ENCODE assay signal across 20 cellular contexts in the genomic region with DNA sequence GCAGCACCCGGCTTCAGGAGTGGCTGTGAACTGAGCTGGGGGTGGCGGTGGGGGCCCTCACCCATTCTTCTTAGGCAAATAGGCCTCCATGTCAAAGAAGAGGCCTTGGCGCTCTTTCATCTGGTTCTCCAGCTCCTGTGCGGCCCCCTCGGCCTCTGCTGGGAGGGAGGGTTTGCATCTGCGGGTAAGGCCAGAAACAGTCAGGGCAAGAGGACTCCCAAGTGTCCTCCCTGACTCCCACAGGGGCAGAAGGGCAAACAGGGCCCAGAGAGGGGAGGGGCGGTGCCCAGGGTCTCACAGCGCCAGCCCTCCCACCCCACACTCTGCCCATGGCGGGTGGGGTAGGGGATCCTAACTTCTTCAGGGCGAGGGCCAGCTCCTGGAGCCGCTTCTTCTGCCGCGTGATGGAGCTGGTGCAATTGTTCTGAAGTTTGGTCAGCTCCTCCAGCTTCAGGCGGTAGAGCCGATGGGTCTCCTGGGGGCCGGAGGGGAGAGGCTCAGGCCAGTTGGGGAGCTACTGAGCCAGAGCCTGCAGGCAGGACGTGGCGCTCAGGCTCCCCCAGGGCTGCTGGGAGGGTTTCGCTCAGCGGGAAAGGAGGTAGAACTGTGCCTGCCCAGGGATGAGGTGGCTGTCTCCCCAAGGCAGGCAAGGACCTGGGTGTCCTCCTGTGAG. TPM values are rescaled to one million over a fixed set of nuclear protein-coding genes. Genes with fewer than 3 reads are reported as not detected.
DNase-seq lines count a peak whose midpoint lies in the region; ATAC-seq and TF ChIP-seq lines count a peak whose summit lies in the region.
"Had no signal": no experiment of that assay in that cellular context is flagged by ENCODE, and none has a peak within 500 bp of the region (broad histone marks: within the 10 kb centered on the region; RNA-seq: fewer than 3 reads in every experiment).

No MANE protein-coding gene starts in this region.

- no peak overlapping the region for H3K27ac Mint-ChIP-seq in GM23338
- H3K27ac Mint-ChIP-seq: activated naive CD4-positive, alpha-beta T cell treated with anti-CD3 and anti-CD28 coated beads for 36 hours had no signal

- H3K27ac ChIP-seq in left ventricle myocardium inferior (replicated peaks) (peak overlapping the region; percentile 99), psoas muscle (peak overlapping the region; percentile 58), GM23338 (ENCODE audit: low read depth) (no peak overlapping the region)
- H3K27ac ChIP-seq: BLaER1 treated with 17β-estradiol and CSF1 and Interleukin-3, amounts not matched to agents 10 nM and 100 nM; PC-9 had no signal

- H3K36me3 Mint-ChIP-seq in GM23338 (ENCODE audit: low read depth): peaks cover 14% of the 10 kb centered on the region

- intact Hi-C loops in cardiac septum (cut with DNase I): no loop called here
- intact Hi-C loops in Right ventricle myocardium inferior (cut with DNase I): loop anchor here (5.0 to 10.0 kb wide), 2 partner anchors 55 to 117 kb away; partner anchors contain the start of genes MDH2, RHBDD2 and STYXL1
- intact Hi-C loops in left ventricle myocardium inferior (cut with micrococcal nuclease): no loop called here
- intact Hi-C loops in psoas muscle (cut with DNase I): no loop called here

- H3K36me3 ChIP-seq in left ventricle myocardium inferior (peaks cover 15% of the 10 kb centered on the region), psoas muscle (ENCODE audit: insufficient read depth in 1 of 2, low read depth in 1 of 2) (peaks cover 2 to 25% of the 10 kb centered on the region in 2 donors), GM23338 (ENCODE audit: insufficient read depth) (no peaks in the 10 kb centered on the region)
- H3K36me3 ChIP-seq: colonic mucosa had no signal

- peaks cover 24% of the 10 kb centered on the region for H3K27me3 Mint-ChIP-seq in GM23338 (ENCODE audit: insufficient read depth, low read depth, poor library complexity)
- H3K27me3 Mint-ChIP-seq: activated T-cell treated with anti-CD3 and anti-CD28 coated beads, Interleukin-2, amount 50 U/mL, for 24 hours had no signal

- no peak overlapping the region for H3K4me2 ChIP-seq in GM23338

- no peak overlapping the region for H3K4me3 ChIP-seq in left ventricle myocardium inferior
- no peak overlapping the region for H3K4me3 ChIP-seq in psoas muscle
- H3K4me3 ChIP-seq in GM23338: no peak overlapping the region
- H3K4me3 ChIP-seq: A549, colonic mucosa, PC-9 had no signal

- no peaks in the 10 kb centered on the region for H3K9me3 Mint-ChIP-seq in GM23338
- H3K9me3 Mint-ChIP-seq: activated naive CD4-positive, alpha-beta T cell treated with anti-CD3 and anti-CD28 coated beads for 36 hours; activated T-cell treated with anti-CD3 and anti-CD28 coated beads, Interleukin-2, amount 50 U/mL, for 24 hours had no signal

- H3K4me1 ChIP-seq in left ventricle myocardium inferior (peaks cover 64% of the 10 kb centered on the region), psoas muscle (peaks cover 33% of the 10 kb centered on the region), GM23338 (ENCODE audit: insufficient read depth) (peaks cover 11% of the 10 kb centered on the region)
- H3K4me1 ChIP-seq: colonic mucosa had no signal

- DNase-seq in cardiac septum (ENCODE audit: low spot score) (peak; percentile 76), Right ventricle myocardium inferior (ENCODE audit: missing footprints) (no peak), left ventricle myocardium inferior (no peak), psoas muscle (peak in 1 of 2 donors; percentile 79), GM23338 (ENCODE audit: low spot score) (no peak), NCI-H748 (lab: John Stamatoyannopoulos, UW; ENCODE audit: unreplicated experiment) (no peak), NCI-H524 treated with DMSO at 0.1 percent for 48 hours (lab: John Stamatoyannopoulos, UW) (no peak)
- DNase-seq: activated CD4-positive, alpha-beta T cell treated with anti-CD3 and anti-CD28 coated beads, Interleukin-2, amount 50 U/mL, for 4 hours; activated naive CD4-positive, alpha-beta T cell treated with anti-CD3 and anti-CD28 coated beads for 36 hours; activated T-cell treated with anti-CD3 and anti-CD28 coated beads, Interleukin-2, amount 50 U/mL, for 24 hours; colonic mucosa; foreskin fibroblast; NCI-H1417; NCI-H748 treated with DMSO at 0.1 percent for 48 hours; PC-9; stimulated activated CD4-positive, alpha-beta T cell treated with anti-CD3 and anti-CD28 coated beads, Interleukin-4, amount 100 ng/mL, for 1 hour; substantia nigra had no signal

- 83 to 85% (median 85%) methylated on average over 20 of the region's 20 CpGs for WGBS in psoas muscle, 3 donors

- no peak overlapping the region for H2AFZ ChIP-seq in GM23338
- H2AFZ ChIP-seq: PC-9 had no signal

- H3K4me1 Mint-ChIP-seq in GM23338: peaks cover 38% of the 10 kb centered on the region

- no peak for ATAC-seq in Right ventricle myocardium inferior
- ATAC-seq in psoas muscle: no peak
- ATAC-seq in GM21390 (IDR thresholded peaks at IDR 0.05; ENCODE audit: unreplicated experiment): no peak
- ATAC-seq in GM23338: no peak
- ATAC-seq: A549 had no signal

- TF ChIP-seq CTCF in left ventricle myocardium inferior (IDR thresholded peaks at IDR 0.05; ENCODE audit: borderline replicate concordance) (no peak), psoas muscle (IDR thresholded peaks at IDR 0.05) (no peak), GM23338 (conservative IDR thresholded peaks at IDR 0.05; ENCODE audit: low read depth in 2 of 2) (no peak)

- H4K20me1 ChIP-seq in GM23338 (replicated peaks; ENCODE audit: insufficient read depth): no peaks in the 10 kb centered on the region

- H3K27me3 ChIP-seq in left ventricle myocardium inferior (ENCODE audit: low read depth) (no peaks in the 10 kb centered on the region), psoas muscle (ENCODE audit: insufficient read depth in 3 of 3, low read length in 2 of 3) (no peaks in the 10 kb centered on the region), GM23338 (ENCODE audit: insufficient read depth) (no peaks in the 10 kb centered on the region)
- H3K27me3 ChIP-seq: BLaER1 treated with 17β-estradiol and CSF1 and Interleukin-3, amounts not matched to agents 10 nM and 100 nM; colonic mucosa had no signal

- H3K4me3 Mint-ChIP-seq in GM23338: no peak overlapping the region

- no peaks in the 10 kb centered on the region for H3K9me3 ChIP-seq in left ventricle myocardium inferior (replicated peaks)
- H3K9me3 ChIP-seq in psoas muscle: no peaks in the 10 kb centered on the region
- H3K9me3 ChIP-seq: A549; BLaER1 treated with 17β-estradiol and CSF1 and Interleukin-3, amounts not matched to agents 10 nM and 100 nM; colonic mucosa had no signal

- H3K9me2 ChIP-seq in GM23338 (ENCODE audit: insufficient read depth): no peaks in the 10 kb centered on the region

- peaks cover 10% of the 10 kb centered on the region; the same call in 1 of the 2 replicates for H3F3A ChIP-seq in GM23338 (replicated peaks; ENCODE audit: low read depth)

- no peaks in the 10 kb centered on the region for H3K79me2 ChIP-seq in GM23338 (replicated peaks; ENCODE audit: insufficient read depth)

TF ChIP-seq in GM23338, 12 proteins besides CTCF, POLR2A, EP300 and RAD21 (continues in another document):
- TF ChIP-seq EZH2 (IDR thresholded peaks at IDR 0.05; ENCODE audit: low read depth, unreplicated experiment) (no peak), ZNF114 (CRISPR knock-in tag; IDR thresholded peaks at IDR 0.05) (no peak), CREB1 (CRISPR knock-in tag; IDR thresholded peaks at IDR 0.05; ENCODE audit: low read depth) (no peak), EZH2phosphoT487 (IDR thresholded peaks at IDR 0.05; ENCODE audit: unreplicated experiment) (no peak), STAT1 (IDR thresholded peaks at IDR 0.05; ENCODE audit: unreplicated experiment) (no peak), JUNB (IDR thresholded peaks at IDR 0.05; ENCODE audit: unreplicated experiment) (no peak)

RNA-seq across cellular contexts. Expression of gene TMEM120A, which starts 2.2 kb away (rescaled TPM):
- total RNA-seq in cardiac septum (138 TPM), Right ventricle myocardium inferior (109 TPM), left ventricle myocardium inferior (163 TPM), psoas muscle (100 to 1,000 TPM in 1 of 4 donors, 10 to 100 TPM in 3; 70.1 to 103 (median 87.1) TPM)
- polyA plus RNA-seq in psoas muscle (100 to 1,000 TPM; 106 to 185 (median 107) TPM), GM23338 (2016; fragmentation: Nextera tagmentation; extraction: Ambion mirVana) (22.3 and 27.1 TPM in 2 replicates)
- total RNA-seq in GM23338 (2014; rRNA removed; shearing (Covaris generic)): 12.7 TPM in 2 replicates

RNA-seq across cellular contexts. Expression of gene STYXL1, which starts 55.6 kb away (rescaled TPM):
- total RNA-seq in cardiac septum (16.1 TPM), Right ventricle myocardium inferior (21.6 TPM), left ventricle myocardium inferior (22.2 TPM), psoas muscle (10 to 100 TPM in 3 of 4 donors, 1 to 10 TPM in 1; 6.6 to 42.3 (median 14.1) TPM)
- polyA plus RNA-seq in psoas muscle (10 to 100 TPM in 2 of 3 donors, 1 to 10 TPM in 1; 9.5 to 67.5 (median 39.9) TPM), GM23338 (2016; fragmentation: Nextera tagmentation; extraction: Ambion mirVana) (38.3 and 39.2 TPM in 2 replicates)
- 28.0 and 47.5 TPM in 2 replicates for total RNA-seq in GM23338 (2014; rRNA removed; shearing (Covaris generic))

RNA-seq across cellular contexts. Expression of gene MDH2, which starts 55.7 kb away (rescaled TPM):
- total RNA-seq in cardiac septum: 376 TPM
- total RNA-seq in Right ventricle myocardium inferior: 688 TPM
- total RNA-seq in left ventricle myocardium inferior: 507 TPM
- 100 to 1,000 TPM; 483 to 621 (median 527) TPM for total RNA-seq in psoas muscle
- 100 to 1,000 TPM; 385 to 453 (median 396) TPM for polyA plus RNA-seq in psoas muscle
- 126 and 150 TPM in 2 replicates for total RNA-seq in GM23338 (2014; rRNA removed; shearing (Covaris generic))
- 163 and 180 TPM in 2 replicates for polyA plus RNA-seq in GM23338 (2016; fragmentation: Nextera tagmentation; extraction: Ambion mirVana)
